3 cellular contexts compared by ENCODE assay signal in genomic region chr6:163228041-163228440, GRCh38.
"Had no signal": no experiment of that assay in that cellular context is flagged by ENCODE, and none has a peak within 500 bp of the region (broad histone marks: within the 10 kb centered on the region; RNA-seq: fewer than 3 reads in every experiment).

No MANE protein-coding gene starts in this region.

- DNase-seq: GDM1, GF-D8 had no signal

- H3K4me3 ChIP-seq: GM12878 had no signal
